Comparison of ENCODE assay signal across 8 cellular contexts in genomic region chr1:183635112-183635605, GRCh38. TPM values are rescaled to one million over a fixed set of nuclear protein-coding genes. Genes with fewer than 3 reads are reported as not detected.
DNase-seq lines count a peak whose midpoint lies in the region; ATAC-seq and TF ChIP-seq lines count a peak whose summit lies in the region.

No MANE protein-coding gene starts in this region.

- in situ Hi-C loops in brain microvascular endothelial cell (cut with HindIII; ENCODE audit: low pct_ligation_motif_present, low sequenced_read_pairs) = no loop called here

- H3K27me3 ChIP-seq in brain microvascular endothelial cell (replicated peaks) (no peaks in the 10 kb centered on the region), smooth muscle cell (ENCODE audit: low read depth) (peaks cover 11% of the 10 kb centered on the region)

- H3K4me2 ChIP-seq in smooth muscle cell = peak overlapping the region; percentile 82

- H3K4me3 ChIP-seq in GM12864 (ENCODE audit: low read depth, low read length) (peak overlapping the region; percentile 88), brain microvascular endothelial cell (ENCODE audit: low read depth, low read length) (peak overlapping the region; percentile 97), smooth muscle cell (peak overlapping the region; percentile 89)

- peaks cover 50% of the 10 kb centered on the region for H3K79me2 ChIP-seq in smooth muscle cell (ENCODE audit: low read depth)

- peaks cover 10% of the 10 kb centered on the region for H3F3A ChIP-seq in smooth muscle cell (ENCODE audit: low read depth)

- H4K20me1 ChIP-seq in smooth muscle cell (ENCODE audit: low read depth) = peaks cover 45% of the 10 kb centered on the region

- peaks cover 30% of the 10 kb centered on the region for H3K4me1 ChIP-seq in smooth muscle cell (ENCODE audit: low read depth)

- DNase-seq in GM12864 (ENCODE audit: low read depth) (no peak), RPMI7951 (ENCODE audit: low read depth) (peak; percentile 37), brain microvascular endothelial cell (no peak), iPS-NIHi7 (ENCODE audit: extremely low spot score) (peak; percentile 39), smooth muscle cell (lab: John Stamatoyannopoulos, UW; ENCODE audit: unreplicated experiment) (no peak), occipital lobe (lab: John Stamatoyannopoulos, UW) (no peak)

- 2% methylated on average over 25 of the region's 42 CpGs for WGBS in smooth muscle cell (ENCODE audit: low lambda C conversion rate)

- H3K27ac ChIP-seq in brain microvascular endothelial cell (peak overlapping the region; percentile 92), smooth muscle cell (ENCODE audit: low read depth) (peak overlapping the region; percentile 79)

- H3K9ac ChIP-seq in smooth muscle cell (ENCODE audit: low read depth) = peak overlapping the region; percentile 80

- ATAC-seq in HG02763 (IDR thresholded peaks at IDR 0.05; ENCODE audit: unreplicated experiment) (peak; percentile 6), HG02759 (IDR thresholded peaks at IDR 0.05; ENCODE audit: unreplicated experiment) (no peak)

- no peaks in the 10 kb centered on the region for H3K9me3 ChIP-seq in smooth muscle cell (replicated peaks; ENCODE audit: low read depth)

- H2AFZ ChIP-seq in smooth muscle cell (ENCODE audit: low read depth) = peak overlapping the region; percentile 67

- TF ChIP-seq CTCF in GM12864 (IDR thresholded peaks at IDR 0.05; ENCODE audit: low read depth, low read length, missing control alignments) (no peak), brain microvascular endothelial cell (IDR thresholded peaks at IDR 0.05; ENCODE audit: low read depth, low read length, missing control alignments) (no peak), smooth muscle cell (IDR thresholded peaks at IDR 0.05; ENCODE audit: borderline replicate concordance, insufficient read depth, poor library complexity, severe bottlenecking) (no peak)

- H3K36me3 ChIP-seq in brain microvascular endothelial cell (replicated peaks) (peaks cover 11% of the 10 kb centered on the region), smooth muscle cell (ENCODE audit: low read depth) (peaks cover 5% of the 10 kb centered on the region)

RNA-seq across cellular contexts. Expression of gene ARPC5, which starts 0.4 kb away (rescaled TPM):
- total RNA-seq in RPMI7951 (2014; rRNA removed; shearing (Covaris generic)) = 182 and 204 TPM in 2 replicates
- total RNA-seq in smooth muscle cell (188 and 195 TPM in 2 replicates), occipital lobe (145 TPM)
- polyA plus RNA-seq in smooth muscle cell = 196 and 205 TPM in 2 replicates

RNA-seq across cellular contexts. Expression of gene APOBEC4, which starts 18.0 kb away (rescaled TPM):
- total RNA-seq in RPMI7951 (2014; rRNA removed; shearing (Covaris generic)) = not detected in 2 replicates
- total RNA-seq in smooth muscle cell = not detected in 2 replicates
- polyA plus RNA-seq in smooth muscle cell = not detected in 2 replicates
- not detected for total RNA-seq in occipital lobe

RNA-seq across cellular contexts. Expression of gene NCF2, which starts 44.9 kb away (rescaled TPM):
- not detected in 2 replicates for total RNA-seq in RPMI7951 (2014; rRNA removed; shearing (Covaris generic))
- 1.7 and 2.4 TPM in 2 replicates for total RNA-seq in smooth muscle cell
- polyA plus RNA-seq in smooth muscle cell = 0.65 and 0.78 TPM in 2 replicates
- 4.8 TPM for total RNA-seq in occipital lobe

Comparison
In these comparisons a context has a peak if more than half of its experiments do, and no peak if none do; other contexts are left out.
1. DNase-seq: peak in RPMI7951 (single experiment) and iPS-NIHi7 (single experiment); none in GM12864 (single experiment), brain microvascular endothelial cell (single experiment), smooth muscle cell (single experiment) and occipital lobe (single experiment).
2. Peak in every context shown above with its lines, with median percentiles within 50 percentile points of each other: H3K4me3 ChIP-seq.